In the genomic region with DNA sequence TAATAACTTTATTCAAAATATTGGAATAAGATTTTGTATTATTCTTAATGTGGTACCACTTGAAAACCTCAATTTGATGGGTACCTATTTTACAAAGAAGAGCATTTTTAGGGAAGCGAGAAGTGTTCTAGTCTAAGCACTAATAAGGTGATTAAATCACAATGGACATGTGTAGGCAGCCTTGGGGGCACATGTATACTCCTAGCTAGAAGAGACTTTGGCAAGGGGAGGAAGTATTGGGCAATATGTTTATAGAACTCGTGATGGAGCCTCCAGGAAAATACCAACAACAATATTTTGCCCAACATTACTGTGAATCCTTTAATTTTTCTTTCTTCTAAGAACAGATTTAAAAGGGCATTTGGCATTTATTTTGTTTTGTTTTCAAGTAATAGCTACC, we compare ENCODE assay signal across 1 cellular context.
TF ChIP-seq lines count a peak whose summit lies in the region.

No MANE protein-coding gene starts in this region.

TF ChIP-seq in GM23338, 12 proteins besides CTCF, POLR2A, EP300 and RAD21 (continued from another document):
- TF ChIP-seq, protein P1, sequence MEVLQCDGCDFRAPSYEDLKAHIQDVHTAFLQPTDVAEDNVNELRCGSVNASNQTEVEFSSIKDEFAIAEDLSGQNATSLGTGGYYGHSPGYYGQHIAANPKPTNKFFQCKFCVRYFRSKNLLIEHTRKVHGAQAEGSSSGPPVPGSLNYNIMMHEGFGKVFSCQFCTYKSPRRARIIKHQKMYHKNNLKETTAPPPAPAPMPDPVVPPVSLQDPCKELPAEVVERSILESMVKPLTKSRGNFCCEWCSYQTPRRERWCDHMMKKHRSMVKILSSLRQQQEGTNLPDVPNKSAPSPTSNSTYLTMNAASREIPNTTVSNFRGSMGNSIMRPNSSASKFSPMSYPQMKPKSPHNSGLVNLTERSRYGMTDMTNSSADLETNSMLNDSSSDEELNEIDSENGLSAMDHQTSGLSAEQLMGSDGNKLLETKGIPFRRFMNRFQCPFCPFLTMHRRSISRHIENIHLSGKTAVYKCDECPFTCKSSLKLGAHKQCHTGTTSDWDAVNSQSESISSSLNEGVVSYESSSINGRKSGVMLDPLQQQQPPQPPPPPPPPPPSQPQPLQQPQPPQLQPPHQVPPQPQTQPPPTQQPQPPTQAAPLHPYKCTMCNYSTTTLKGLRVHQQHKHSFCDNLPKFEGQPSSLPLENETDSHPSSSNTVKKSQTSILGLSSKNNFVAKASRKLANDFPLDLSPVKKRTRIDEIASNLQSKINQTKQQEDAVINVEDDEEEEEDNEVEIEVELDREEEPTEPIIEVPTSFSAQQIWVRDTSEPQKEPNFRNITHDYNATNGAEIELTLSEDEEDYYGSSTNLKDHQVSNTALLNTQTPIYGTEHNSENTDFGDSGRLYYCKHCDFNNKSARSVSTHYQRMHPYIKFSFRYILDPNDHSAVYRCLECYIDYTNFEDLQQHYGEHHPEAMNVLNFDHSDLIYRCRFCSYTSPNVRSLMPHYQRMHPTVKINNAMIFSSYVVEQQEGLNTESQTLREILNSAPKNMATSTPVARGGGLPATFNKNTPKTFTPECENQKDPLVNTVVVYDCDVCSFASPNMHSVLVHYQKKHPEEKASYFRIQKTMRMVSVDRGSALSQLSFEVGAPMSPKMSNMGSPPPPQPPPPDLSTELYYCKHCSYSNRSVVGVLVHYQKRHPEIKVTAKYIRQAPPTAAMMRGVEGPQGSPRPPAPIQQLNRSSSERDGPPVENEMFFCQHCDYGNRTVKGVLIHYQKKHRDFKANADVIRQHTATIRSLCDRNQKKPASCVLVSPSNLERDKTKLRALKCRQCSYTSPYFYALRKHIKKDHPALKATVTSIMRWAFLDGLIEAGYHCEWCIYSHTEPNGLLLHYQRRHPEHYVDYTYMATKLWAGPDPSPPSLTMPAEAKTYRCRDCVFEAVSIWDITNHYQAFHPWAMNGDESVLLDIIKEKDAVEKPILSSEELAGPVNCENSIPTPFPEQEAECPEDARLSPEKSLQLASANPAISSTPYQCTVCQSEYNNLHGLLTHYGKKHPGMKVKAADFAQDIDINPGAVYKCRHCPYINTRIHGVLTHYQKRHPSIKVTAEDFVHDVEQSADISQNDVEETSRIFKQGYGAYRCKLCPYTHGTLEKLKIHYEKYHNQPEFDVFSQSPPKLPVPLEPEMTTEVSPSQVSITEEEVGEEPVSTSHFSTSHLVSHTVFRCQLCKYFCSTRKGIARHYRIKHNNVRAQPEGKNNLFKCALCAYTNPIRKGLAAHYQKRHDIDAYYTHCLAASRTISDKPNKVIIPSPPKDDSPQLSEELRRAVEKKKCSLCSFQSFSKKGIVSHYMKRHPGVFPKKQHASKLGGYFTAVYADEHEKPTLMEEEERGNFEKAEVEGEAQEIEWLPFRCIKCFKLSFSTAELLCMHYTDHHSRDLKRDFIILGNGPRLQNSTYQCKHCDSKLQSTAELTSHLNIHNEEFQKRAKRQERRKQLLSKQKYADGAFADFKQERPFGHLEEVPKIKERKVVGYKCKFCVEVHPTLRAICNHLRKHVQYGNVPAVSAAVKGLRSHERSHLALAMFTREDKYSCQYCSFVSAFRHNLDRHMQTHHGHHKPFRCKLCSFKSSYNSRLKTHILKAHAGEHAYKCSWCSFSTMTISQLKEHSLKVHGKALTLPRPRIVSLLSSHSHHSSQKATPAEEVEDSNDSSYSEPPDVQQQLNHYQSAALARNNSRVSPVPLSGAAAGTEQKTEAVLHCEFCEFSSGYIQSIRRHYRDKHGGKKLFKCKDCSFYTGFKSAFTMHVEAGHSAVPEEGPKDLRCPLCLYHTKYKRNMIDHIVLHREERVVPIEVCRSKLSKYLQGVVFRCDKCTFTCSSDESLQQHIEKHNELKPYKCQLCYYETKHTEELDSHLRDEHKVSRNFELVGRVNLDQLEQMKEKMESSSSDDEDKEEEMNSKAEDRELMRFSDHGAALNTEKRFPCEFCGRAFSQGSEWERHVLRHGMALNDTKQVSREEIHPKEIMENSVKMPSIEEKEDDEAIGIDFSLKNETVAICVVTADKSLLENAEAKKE (CRISPR knock-in tag; IDR thresholded peaks at IDR 0.05): no peak
- TF ChIP-seq CREB1 (CRISPR knock-in tag; IDR thresholded peaks at IDR 0.05; ENCODE audit: low read depth): no peak
- TF ChIP-seq ZNF114 (CRISPR knock-in tag; IDR thresholded peaks at IDR 0.05): no peak
- TF ChIP-seq JUNB (IDR thresholded peaks at IDR 0.05; ENCODE audit: unreplicated experiment): no peak
- TF ChIP-seq EZH2 (IDR thresholded peaks at IDR 0.05; ENCODE audit: low read depth, unreplicated experiment): no peak
- no peak for TF ChIP-seq ZNF331 (CRISPR knock-in tag; IDR thresholded peaks at IDR 0.05; ENCODE audit: low read depth)
- TF ChIP-seq, protein P2, sequence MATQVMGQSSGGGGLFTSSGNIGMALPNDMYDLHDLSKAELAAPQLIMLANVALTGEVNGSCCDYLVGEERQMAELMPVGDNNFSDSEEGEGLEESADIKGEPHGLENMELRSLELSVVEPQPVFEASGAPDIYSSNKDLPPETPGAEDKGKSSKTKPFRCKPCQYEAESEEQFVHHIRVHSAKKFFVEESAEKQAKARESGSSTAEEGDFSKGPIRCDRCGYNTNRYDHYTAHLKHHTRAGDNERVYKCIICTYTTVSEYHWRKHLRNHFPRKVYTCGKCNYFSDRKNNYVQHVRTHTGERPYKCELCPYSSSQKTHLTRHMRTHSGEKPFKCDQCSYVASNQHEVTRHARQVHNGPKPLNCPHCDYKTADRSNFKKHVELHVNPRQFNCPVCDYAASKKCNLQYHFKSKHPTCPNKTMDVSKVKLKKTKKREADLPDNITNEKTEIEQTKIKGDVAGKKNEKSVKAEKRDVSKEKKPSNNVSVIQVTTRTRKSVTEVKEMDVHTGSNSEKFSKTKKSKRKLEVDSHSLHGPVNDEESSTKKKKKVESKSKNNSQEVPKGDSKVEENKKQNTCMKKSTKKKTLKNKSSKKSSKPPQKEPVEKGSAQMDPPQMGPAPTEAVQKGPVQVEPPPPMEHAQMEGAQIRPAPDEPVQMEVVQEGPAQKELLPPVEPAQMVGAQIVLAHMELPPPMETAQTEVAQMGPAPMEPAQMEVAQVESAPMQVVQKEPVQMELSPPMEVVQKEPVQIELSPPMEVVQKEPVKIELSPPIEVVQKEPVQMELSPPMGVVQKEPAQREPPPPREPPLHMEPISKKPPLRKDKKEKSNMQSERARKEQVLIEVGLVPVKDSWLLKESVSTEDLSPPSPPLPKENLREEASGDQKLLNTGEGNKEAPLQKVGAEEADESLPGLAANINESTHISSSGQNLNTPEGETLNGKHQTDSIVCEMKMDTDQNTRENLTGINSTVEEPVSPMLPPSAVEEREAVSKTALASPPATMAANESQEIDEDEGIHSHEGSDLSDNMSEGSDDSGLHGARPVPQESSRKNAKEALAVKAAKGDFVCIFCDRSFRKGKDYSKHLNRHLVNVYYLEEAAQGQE (IDR thresholded peaks at IDR 0.05; ENCODE audit: unreplicated experiment): no peak
